In genomic region chr1:94670273-94670672, GRCh38 we compare ENCODE assay signal across 23 cellular contexts.
"Had no signal": no experiment of that assay in that cellular context is flagged by ENCODE, and none has a peak within 500 bp of the region (broad histone marks: within the 10 kb centered on the region; RNA-seq: fewer than 3 reads in every experiment).

No MANE protein-coding gene starts in this region.

- H3K27ac ChIP-seq: esophagus squamous epithelium, heart left ventricle, pancreas, suprapubic skin, tibial artery, upper lobe of left lung, vagina had no signal

- H3K9me3 ChIP-seq: esophagus squamous epithelium, pancreas, suprapubic skin, tibial artery, upper lobe of left lung, vagina had no signal

- H3K27me3 Mint-ChIP-seq: dendritic cell treated with granulocyte-macrophage colony-stimulating factor and Interleukin-4, amounts not matched to agents 40 ng/mL and 50 ng/mL, for 4 days; progenitor cell of endocrine pancreas had no signal

- H3K4me3 ChIP-seq: esophagus squamous epithelium, heart left ventricle, pancreas, suprapubic skin, tibial artery, upper lobe of left lung, vagina had no signal

- H3K4me1 Mint-ChIP-seq: memory B cell; naive B cell; stimulated activated effector memory CD8-positive, alpha-beta T cell treated with anti-CD3 and anti-CD28 coated beads, Interleukin-12 subunit alpha, Interleukin-12 subunit beta, amount 100 ng/mL, for 72 hours had no signal

- H3K27me3 ChIP-seq: esophagus squamous epithelium, heart left ventricle, pancreas, suprapubic skin, tibial artery, upper lobe of left lung, vagina had no signal

- H3K36me3 ChIP-seq: esophagus squamous epithelium, heart left ventricle, pancreas, suprapubic skin, tibial artery, upper lobe of left lung, vagina had no signal

- H3K4me1 ChIP-seq: heart left ventricle, pancreas, vagina had no signal

- H3K4me3 Mint-ChIP-seq: dendritic cell treated with granulocyte-macrophage colony-stimulating factor and Interleukin-4, amounts not matched to agents 40 ng/mL and 50 ng/mL, for 4 days; effector memory CD8-positive, alpha-beta T cell; memory B cell; naive B cell; nephron; stimulated activated effector memory CD8-positive, alpha-beta T cell treated with anti-CD3 and anti-CD28 coated beads, Interleukin-12 subunit alpha, Interleukin-12 subunit beta, amount 100 ng/mL, for 72 hours had no signal

- H3K9me3 Mint-ChIP-seq: dendritic cell treated with granulocyte-macrophage colony-stimulating factor and Interleukin-4, amounts not matched to agents 40 ng/mL and 50 ng/mL, for 4 days; effector memory CD8-positive, alpha-beta T cell; memory B cell; stimulated activated effector memory CD8-positive, alpha-beta T cell treated with anti-CD3 and anti-CD28 coated beads, Interleukin-12 subunit alpha, Interleukin-12 subunit beta, amount 100 ng/mL, for 72 hours had no signal

- H3K36me3 Mint-ChIP-seq: memory B cell; naive B cell; stimulated activated effector memory CD8-positive, alpha-beta T cell treated with anti-CD3 and anti-CD28 coated beads, Interleukin-12 subunit alpha, Interleukin-12 subunit beta, amount 100 ng/mL, for 72 hours had no signal

- DNase-seq: effector memory CD8-positive, alpha-beta T cell; esophagus squamous epithelium; foreskin melanocyte; heart left ventricle; hypothalamus; kidney glomerular epithelial cell; naive B cell; occipital lobe; pancreas; right cardiac atrium; small intestine; stimulated activated CD4-positive, alpha-beta T cell treated with anti-CD3 and anti-CD28 coated beads, Interleukin-4, amount 100 ng/mL, for 1 hour; stimulated activated CD8-positive, alpha-beta memory T cell treated with anti-CD3 and anti-CD28 coated beads, Interleukin-4, amount 100 ng/mL, for 48 hours; stimulated activated naive CD8-positive, alpha-beta T cell treated with anti-CD3 and anti-CD28 coated beads, Interleukin-15, Interleukin-2, amounts not matched to agents 100 U/mL and 50 U/mL, for 24 hours; tibial artery; upper lobe of left lung had no signal

- ATAC-seq: effector memory CD8-positive, alpha-beta T cell; heart left ventricle; pancreas; right cardiac atrium; stimulated activated effector memory CD8-positive, alpha-beta T cell treated with anti-CD3 and anti-CD28 coated beads, Interleukin-12 subunit alpha, Interleukin-12 subunit beta, amount 100 ng/mL, for 72 hours; stimulated activated naive CD8-positive, alpha-beta T cell treated with anti-CD3 and anti-CD28 coated beads, Interleukin-15, Interleukin-2, amounts not matched to agents 100 U/mL and 50 U/mL, for 24 hours had no signal

- H3K27ac Mint-ChIP-seq: dendritic cell treated with granulocyte-macrophage colony-stimulating factor and Interleukin-4, amounts not matched to agents 40 ng/mL and 50 ng/mL, for 4 days; effector memory CD8-positive, alpha-beta T cell; memory B cell; stimulated activated effector memory CD8-positive, alpha-beta T cell treated with anti-CD3 and anti-CD28 coated beads, Interleukin-12 subunit alpha, Interleukin-12 subunit beta, amount 100 ng/mL, for 72 hours had no signal
